ENCODE assay signal across 19 cellular contexts in genomic region chr16:82092711-82093110, GRCh38. TPM values are rescaled to one million over a fixed set of nuclear protein-coding genes. Genes with fewer than 3 reads are reported as not detected.
DNase-seq lines count a peak whose midpoint lies in the region; ATAC-seq, FAIRE-seq and TF ChIP-seq lines count a peak whose summit lies in the region.
"Had no signal": no experiment of that assay in that cellular context is flagged by ENCODE, and none has a peak within 500 bp of the region (broad histone marks: within the 10 kb centered on the region; RNA-seq: fewer than 3 reads in every experiment).

No MANE protein-coding gene starts in this region.

- no peak overlapping the region for H2BK12ac ChIP-seq in H1 (ENCODE audit: low read depth, low read length)

- peak overlapping the region; percentile 14 for H3K4ac ChIP-seq in IMR-90 (ENCODE audit: low read depth, low read length)
- no peak overlapping the region for H3K4ac ChIP-seq in H1 (replicated peaks; ENCODE audit: insufficient read length, low read depth, low read length)

- H4K5ac ChIP-seq in IMR-90 (ENCODE audit: low read depth, low read length) (peak overlapping the region; percentile 91), H1 (ENCODE audit: insufficient read length, low read depth, low read length) (no peak overlapping the region)

- H3K14ac ChIP-seq in IMR-90 (replicated peaks; ENCODE audit: low read depth, low read length) (0 out of 2 replicates have a peak overlapping the region, but pooled peaks have one; percentile 1), H1 (ENCODE audit: insufficient read length) (no peak overlapping the region)

- H3K23me2 ChIP-seq in H1 (ENCODE audit: low read depth, low read length): no peaks in the 10 kb centered on the region; the same call in 1 of the 2 replicates

- H3K79me1 ChIP-seq in IMR-90 (ENCODE audit: low read depth in 1 of 2, low read length in 2 of 2) (no peaks in the 10 kb centered on the region), H1 (ENCODE audit: low read depth, low read length) (no peaks in the 10 kb centered on the region)

- no peak overlapping the region for H2AK9ac ChIP-seq in IMR-90 (replicated peaks; ENCODE audit: low read depth, low read length, poor library complexity)

- H3K23ac ChIP-seq in IMR-90 (ENCODE audit: low read depth, low read length): no peak overlapping the region
- no peak overlapping the region for H3K23ac ChIP-seq in H1 (ENCODE audit: insufficient read length)

- H3K4me2 ChIP-seq in IMR-90 (ENCODE audit: low read depth, low read length): no peak overlapping the region
- no peak overlapping the region for H3K4me2 ChIP-seq in H1 (ENCODE audit: insufficient read depth in 1 of 2, low read depth in 2 of 2, low read length in 2 of 2)
- H3K4me2 ChIP-seq: A549, KMS-11 had no signal

- H2BK5ac ChIP-seq in IMR-90 (ENCODE audit: low read depth, low read length, poor library complexity, severe bottlenecking) (peak overlapping the region; percentile 38), H1 (ENCODE audit: low read depth, low read length) (no peak overlapping the region)

- H2BK15ac ChIP-seq in IMR-90 (ENCODE audit: low read depth, low read length) (peak overlapping the region; percentile 80; the same call in 2 of the 3 replicates), H1 (ENCODE audit: low read length) (no peak overlapping the region)

- TF ChIP-seq EP300 in H1 (IDR thresholded peaks at IDR 0.05; ENCODE audit: borderline replicate concordance in 1 of 2, low read depth in 2 of 2, low read length in 2 of 2): no peak

- no TSS peak for BruUV-seq in IMR-90 (replicated peaks; lab: Mats Ljungman, UMichigan)

- H4K20me1 ChIP-seq in IMR-90 (ENCODE audit: insufficient read depth, low read length) (no peaks in the 10 kb centered on the region; the same call in 1 of the 2 replicates), H1 (replicated peaks in 1 of 2; ENCODE audit: control insufficient read depth in 1 of 2, insufficient read depth in 2 of 2, low read length in 2 of 2) (no peaks in the 10 kb centered on the region)

- no peak for TF ChIP-seq POLR2A in IMR-90 (IDR thresholded peaks at IDR 0.05; ENCODE audit: low read depth, low read length)
- TF ChIP-seq POLR2A in H1 (IDR thresholded peaks at IDR 0.05; ENCODE audit: control extremely low read depth in 1 of 2, low read depth in 2 of 2, low read length in 2 of 2): no peak

- no peak overlapping the region for H3K4me3 ChIP-seq in IMR-90 (ENCODE audit: insufficient read depth, low read depth, low read length)
- H3K4me3 ChIP-seq in H1 (ENCODE audit: extremely low read depth in 1 of 4, insufficient read depth in 2 of 4, low read depth in 3 of 4, low read length in 4 of 4): no peak overlapping the region
- H3K4me3 ChIP-seq: A549 had no signal

- peak overlapping the region; percentile 82; the same call in 1 of the 2 replicates for H3K27ac ChIP-seq in IMR-90 (ENCODE audit: insufficient read depth, low read length)
- no peak overlapping the region for H3K27ac ChIP-seq in H1 (ENCODE audit: low read depth, low read length)
- H3K27ac ChIP-seq: A549, KMS-11 had no signal

- H3K9me3 ChIP-seq in IMR-90 (ENCODE audit: control insufficient read depth, insufficient read depth, low read length) (no peaks in the 10 kb centered on the region), H1 (ENCODE audit: insufficient read depth in 2 of 2, low read depth in 1 of 2, low read length in 1 of 2) (no peaks in the 10 kb centered on the region)
- H3K9me3 ChIP-seq: A549, Caco-2 had no signal

- ATAC-seq in IMR-90 (ENCODE audit: low read depth): no peak
- ATAC-seq: A549 had no signal

- no peak overlapping the region; the same call in 1 of the 2 replicates for H3K9ac ChIP-seq in IMR-90 (ENCODE audit: low read depth, low read length)
- no peak overlapping the region for H3K9ac ChIP-seq in H1 (replicated peaks in 1 of 4; ENCODE audit: extremely low read depth in 1 of 4, low read depth in 3 of 4, low read length in 3 of 4)
- H3K9ac ChIP-seq: KMS-11 had no signal

- H3K4me1 ChIP-seq in IMR-90 (ENCODE audit: control insufficient read depth, insufficient read depth, low read length): peaks cover 16% of the 10 kb centered on the region
- H3K4me1 ChIP-seq in H1 (replicated peaks in 1 of 4; ENCODE audit: control insufficient read depth in 3 of 4, insufficient read depth in 4 of 4, low read length in 3 of 4): peaks cover 0 to 11% (median 6%) of the 10 kb centered on the region in 4 experiments; a peak in 5 of 7 replicates
- H3K4me1 ChIP-seq: A549 had no signal

- CTCF ChIA-PET in IMR-90 (lab: Yijun Ruan, JAX) (no interaction called here), H1 (lab: Charles Lee; ENCODE audit: partially characterized antibody) (interaction anchor here (1.7 kb wide), 1 partner anchor 60 kb away, joined by 3 read pairs; no protein-coding TSS in a partner anchor)

- peak overlapping the region; percentile 46 for H2BK20ac ChIP-seq in IMR-90 (ENCODE audit: low read depth, low read length)
- H2BK20ac ChIP-seq in H1 (ENCODE audit: low read length): peak overlapping the region; percentile 76; the same call in 1 of the 2 replicates

- no CpG with 5 or more reads among the region's 2 CpGs for WGBS in IMR-90 (ENCODE audit: extremely low coverage in 2 of 2, insufficient read length in 1 of 2), 2 experiments
- WGBS in H1 (ENCODE audit: extremely low coverage in 1 of 2, insufficient coverage in 1 of 2, insufficient read length in 1 of 2, insufficient replicate concordance in 2 of 2, low coverage in 1 of 2, low lambda C conversion rate in 2 of 2, missing lambda C conversion rate in 1 of 2), 2 experiments: 85% methylated on average over 2 of the region's 2 CpGs; no CpG with 5 or more reads in 1 of the 2 experiments

- H2AK5ac ChIP-seq in IMR-90 (ENCODE audit: low read depth, low read length): no peak overlapping the region; the same call in 1 of the 2 replicates
- H2AK5ac ChIP-seq in H1 (ENCODE audit: low read depth, low read length): no peak overlapping the region

- DNase-seq in AG08395 (ENCODE audit: low spot score): peak; percentile 40
- peak; percentile 4 for DNase-seq in IMR-90
- DNase-seq in H1 (ENCODE audit: low read depth in 1 of 2, low spot score in 2 of 2): no peak
- peak; percentile 16 for DNase-seq in myocyte (ENCODE audit: low read depth)
- no peak for DNase-seq in NCI-H1694 treated with DMSO at 0.1 percent for 48 hours (lab: John Stamatoyannopoulos, UW)
- DNase-seq in NCI-H2227 treated with DMSO at 0.1 percent for 48 hours (lab: John Stamatoyannopoulos, UW): no peak
- no peak for DNase-seq in iPS-NIHi11 (ENCODE audit: low spot score)
- DNase-seq: AML-193, Caco-2, DMS153, EL, H9, MM.1S, NCI-H1092 treated with DMSO at 0.1 percent for 48 hours, NCI-H345, NCI-H526 treated with DMSO at 0.1 percent for 48 hours had no signal

- H2AFZ ChIP-seq in IMR-90 (replicated peaks; ENCODE audit: low read length, poor library complexity): no peak overlapping the region
- no peak overlapping the region for H2AFZ ChIP-seq in H1 (ENCODE audit: low read length)

- peak overlapping the region; percentile 61; the same call in 1 of the 2 replicates for H4K91ac ChIP-seq in IMR-90 (ENCODE audit: insufficient read depth, low read depth, low read length)
- H4K91ac ChIP-seq in H1 (replicated peaks; ENCODE audit: insufficient read length, low read length): no peak overlapping the region

- FAIRE-seq in H1 (lab: Jason Lieb, UNC): no peak
- FAIRE-seq: A549 had no signal

- no peak overlapping the region for H3K56ac ChIP-seq in IMR-90 (ENCODE audit: extremely low read depth, insufficient read depth, low read length)
- no peak overlapping the region for H3K56ac ChIP-seq in H1 (replicated peaks; ENCODE audit: insufficient read length, low read depth, low read length)

- dilution Hi-C loops in IMR-90 (cut with HindIII; ENCODE audit: low sequenced_read_pairs, unreplicated experiment): no loop called here

- H4K8ac ChIP-seq in IMR-90 (ENCODE audit: low read depth in 2 of 2, low read length in 2 of 2) (peak overlapping the region; percentile 27 to 71; a peak in 3 of 4 replicates), H1 (ENCODE audit: extremely low read depth, insufficient read depth, low read length) (no peak overlapping the region)

- intact Hi-C loops in IMR-90 (cut with micrococcal nuclease): no loop called here

- H3K36me3 ChIP-seq in IMR-90 (ENCODE audit: control insufficient read depth, insufficient read depth, low read length) (0 out of 2 replicates have a peak, but pooled peaks cover 2% of the 10 kb centered on the region), H1 (ENCODE audit: control insufficient read depth in 2 of 4, insufficient read depth in 4 of 4, low read length in 3 of 4) (no peaks in the 10 kb centered on the region)

- POLR2A ChIA-PET in IMR-90 (lab: Charles Lee; ENCODE audit: unreplicated experiment) (no interaction called here), H1 (lab: Charles Lee; ENCODE audit: partially characterized antibody) (no interaction called here)

- H3K18ac ChIP-seq in IMR-90 (ENCODE audit: low read depth, low read length): peak overlapping the region; percentile 69
- H3K18ac ChIP-seq in H1 (ENCODE audit: extremely low read depth, low read length): no peak overlapping the region

- H3K9me1 ChIP-seq in IMR-90 (ENCODE audit: insufficient read depth, low read length): peaks cover 6% of the 10 kb centered on the region; the same call in 1 of the 2 replicates

- TF ChIP-seq CTCF in IMR-90 (conservative IDR thresholded peaks at IDR 0.05; ENCODE audit: low read depth, low read length): no peak
- no peak for TF ChIP-seq CTCF in H1 (IDR thresholded peaks at IDR 0.05; ENCODE audit: control extremely low read depth in 1 of 3, insufficient read depth in 1 of 3, low read depth in 1 of 3, low read length in 3 of 3)

- no peak for TF ChIP-seq RAD21 in IMR-90 (IDR thresholded peaks at IDR 0.05; ENCODE audit: low read length)
- TF ChIP-seq RAD21 in H1 (IDR thresholded peaks at IDR 0.05 in 1 of 2, conservative IDR thresholded peaks at IDR 0.05 in 1 of 2; ENCODE audit: low read depth in 2 of 2, low read length in 2 of 2): no peak

- H3K79me2 ChIP-seq in H1 (ENCODE audit: control insufficient read depth in 1 of 2, insufficient read depth in 2 of 2, low read length in 2 of 2): no peaks in the 10 kb centered on the region

- no peak overlapping the region; the same call in 1 of the 2 replicates for H2BK120ac ChIP-seq in IMR-90 (ENCODE audit: low read depth, low read length)
- no peak overlapping the region for H2BK120ac ChIP-seq in H1 (replicated peaks; ENCODE audit: low read depth, low read length)

- H3K27me3 ChIP-seq in IMR-90 (ENCODE audit: control insufficient read depth, insufficient read depth, low read length) (no peaks in the 10 kb centered on the region), H1 (replicated peaks in 1 of 4; ENCODE audit: control insufficient read depth in 3 of 4, extremely low read depth in 1 of 4, insufficient read depth in 3 of 4, low read length in 3 of 4) (no peaks in the 10 kb centered on the region)

- in situ Hi-C loops in IMR-90 (cut with MboI; ENCODE audit: low sequenced_read_pairs): no loop called here

RNA-seq across cellular contexts. Expression of gene HSD17B2, which starts 57.7 kb away (rescaled TPM):
- total RNA-seq in IMR-90 (2012; rRNA removed) (0.18 and 0.28 TPM in 2 replicates), myocyte (4.1 and 6.0 TPM in 2 replicates)
- polyA plus RNA-seq in IMR-90 (2012; rRNA removed) (0.12 TPM in 1 of 2 replicates, not detected in the other), H1 (2011; rRNA removed) (not detected in 2 replicates)
- polyA plus RNA-seq in IMR-90 (2012; cell fraction: cytosol; rRNA removed): 0.08 and 0.13 TPM in 2 replicates
- polyA plus RNA-seq in IMR-90 (2012; cell fraction: nucleus; rRNA removed; ENCODE audit: low replicate concordance): 0.09 and 0.11 TPM in 2 replicates
- not detected in 2 replicates for total RNA-seq in H1 (2021; fragmentation: NEBNext Ultra II Directional; extraction: Animal tissue kit (Norgen Biotek cat#: 25700))
- polyA plus RNA-seq in H1 (2011; cell fraction: cytosol; rRNA removed): not detected
- not detected for polyA plus RNA-seq in H1 (2011; cell fraction: nucleus; rRNA removed)
- polyA plus RNA-seq in H1 (2012, experiment 1 of 2): 0.17 TPM in 1 of 4 replicates, not detected in the others
- polyA plus RNA-seq in H1 (2012, experiment 2 of 2): not detected
- not detected for polyA plus RNA-seq in H1 (2013, experiment 1 of 2)
- not detected for polyA plus RNA-seq in H1 (2013, experiment 2 of 2)
- polyA minus RNA-seq in H1 (2011; rRNA and poly(A)+ RNA removed): not detected in 2 replicates
- not detected for polyA minus RNA-seq in H1 (2011; cell fraction: cytosol; rRNA and poly(A)+ RNA removed)
- polyA minus RNA-seq in H1 (2011; cell fraction: nucleus; rRNA and poly(A)+ RNA removed): not detected
- polyA plus RNA-seq in myocyte (2012): 10.9 TPM
- total RNA-seq: H9 had no signal
- polyA plus RNA-seq: CD14-positive monocyte had no signal

Comparison
In these comparisons a context has a peak if more than half of its experiments do, and no peak if none do; other contexts are left out.
1. DNase-seq: peak in AG08395 (single experiment), IMR-90 (single experiment) and myocyte (single experiment); none in H1 (0 of 2), NCI-H1694 treated with DMSO at 0.1 percent for 48 hours (single experiment), NCI-H2227 treated with DMSO at 0.1 percent for 48 hours (single experiment) and iPS-NIHi11 (single experiment).